In genomic region chr2:152175012-152175367, GRCh38 we compare ENCODE assay signal across 8 cellular contexts. TPM values are rescaled to one million over a fixed set of nuclear protein-coding genes. Genes with fewer than 3 reads are reported as not detected.
DNase-seq lines count a peak whose midpoint lies in the region; ATAC-seq and TF ChIP-seq lines count a peak whose summit lies in the region.

No MANE protein-coding gene starts in this region.

- intact Hi-C loops in MCF 10A (cut with micrococcal nuclease), result loop anchor here (1.0 to 10.0 kb wide), 5 partner anchors 138 to 750 kb away; partner anchors contain the start of gene FMNL2

- H3K9me3 Mint-ChIP-seq in IgD-negative memory B cell (peaks cover 0 to 3% (median 0%) of the 10 kb centered on the region in 3 donors), MCF 10A (ENCODE audit: unreplicated experiment) (no peaks in the 10 kb centered on the region)

- H3K9me3 ChIP-seq in mononuclear cell (ENCODE audit: low read depth, low read length), result no peaks in the 10 kb centered on the region

- H3K4me3 Mint-ChIP-seq in IgD-negative memory B cell (peak overlapping the region; percentile 97 to 99 (median 98)), MCF 10A (ENCODE audit: unreplicated experiment) (peak overlapping the region; percentile 94)

- H3K27me3 ChIP-seq in GM06990 (replicated peaks; ENCODE audit: control insufficient read depth, insufficient read depth, low read length) (no peaks in the 10 kb centered on the region), mononuclear cell (ENCODE audit: insufficient read depth, low read length) (no peaks in the 10 kb centered on the region)

- CTCF ChIA-PET in MCF 10A (lab: Yijun Ruan, JAX), result interaction anchor here (0.6 to 6.8 kb wide), 16 partner anchors 12 to 568 kb away, joined by 3 to 99 read pairs (median 4); no protein-coding TSS in a partner anchor

- H3K4me1 Mint-ChIP-seq in IgD-negative memory B cell (peaks cover 21 to 36% (median 26%) of the 10 kb centered on the region in 3 donors), MCF 10A (ENCODE audit: insufficient read depth, unreplicated experiment) (peaks cover 16% of the 10 kb centered on the region)

- peak overlapping the region; percentile 81 for H3K4me3 ChIP-seq in GM06990 (replicated peaks; ENCODE audit: low read depth, low read length)
- H3K4me3 ChIP-seq in mononuclear cell (ENCODE audit: low read length), result peak overlapping the region; percentile 92

- POLR2A ChIA-PET in MCF 10A (lab: Yijun Ruan, JAX), result interaction anchor here (0.5 to 3.1 kb wide), 21 partner anchors 9 to 568 kb away, joined by 3 to 24 read pairs (median 5); partner anchors contain the start of genes ARL6IP6, FMNL2 and PRPF40A

- TF ChIP-seq CTCF in GM06990 (IDR thresholded peaks at IDR 0.05; ENCODE audit: insufficient read depth, low read length, poor library complexity, severe bottlenecking) (no peak), MCF 10A (IDR thresholded peaks at IDR 0.05; ENCODE audit: unreplicated experiment) (no peak)

- no peaks in the 10 kb centered on the region for H3K36me3 ChIP-seq in GM06990 (ENCODE audit: control insufficient read depth, insufficient read depth, low read length)

- no peaks in the 10 kb centered on the region for H3K36me3 Mint-ChIP-seq in IgD-negative memory B cell
- no peaks in the 10 kb centered on the region for H3K36me3 Mint-ChIP-seq in MCF 10A (ENCODE audit: insufficient read depth, unreplicated experiment)

- no TSS peak for BruUV-seq in MCF 10A (replicated peaks; lab: Mats Ljungman, UMichigan)

- peaks cover 28% of the 10 kb centered on the region for H3K4me1 ChIP-seq in mononuclear cell (ENCODE audit: insufficient read depth, low read length)

- H3K27me3 Mint-ChIP-seq in IgD-negative memory B cell (no peaks in the 10 kb centered on the region), MCF 10A (ENCODE audit: insufficient read depth, unreplicated experiment) (no peaks in the 10 kb centered on the region)

- H3K27ac Mint-ChIP-seq in IgD-negative memory B cell, result peak overlapping the region; percentile 98 to 100 (median 99)
- H3K27ac Mint-ChIP-seq in MCF 10A (ENCODE audit: low read depth, unreplicated experiment), result peak overlapping the region; percentile 100

- DNase-seq in GM06990 (ENCODE audit: extremely low read depth, insufficient read length), result no peak
- no peak for DNase-seq in MCF 10A (ENCODE audit: unreplicated experiment)
- DNase-seq in NCI-H2081 treated with DMSO at 0.1 percent for 48 hours (lab: John Stamatoyannopoulos, UW), result no peak
- no peak for DNase-seq in NCI-H2196 (lab: John Stamatoyannopoulos, UW; ENCODE audit: unreplicated experiment)
- DNase-seq in GDM1 (lab: John Stamatoyannopoulos, UW), result no peak

- ATAC-seq in GM21528 (IDR thresholded peaks at IDR 0.05; ENCODE audit: low FRiP score, unreplicated experiment), result peak; percentile 39

RNA-seq across cellular contexts. Expression of gene STAM2, which starts 0.6 kb away (rescaled TPM):
- polyA plus RNA-seq in IgD-negative memory B cell, result 5.3 TPM
- total RNA-seq in MCF 10A (2022), result 27.6 and 35.3 TPM in 2 replicates
- 10.4 TPM for total RNA-seq in mononuclear cell
